Comparison of ENCODE assay signal across 16 cellular contexts in the genomic region with DNA sequence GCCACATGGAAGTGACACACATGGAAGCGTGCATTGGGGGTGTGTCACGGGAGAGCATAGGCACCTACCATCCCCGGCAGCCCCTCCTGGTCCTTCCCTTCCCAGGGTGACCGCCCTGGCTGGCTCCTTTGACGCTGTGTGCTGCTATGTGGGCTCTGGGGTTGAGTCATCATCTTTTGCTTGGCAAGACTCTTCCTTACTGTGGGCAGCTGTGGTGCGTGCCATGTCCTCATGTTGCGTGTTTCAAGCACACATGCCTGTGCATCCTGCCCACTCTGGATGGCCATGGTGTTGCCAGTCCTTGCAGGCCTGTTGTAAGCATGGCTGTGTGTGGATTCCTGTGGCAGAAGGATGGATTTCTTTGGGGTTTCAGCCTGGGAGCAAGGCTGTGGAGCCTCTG. TPM values are rescaled to one million over a fixed set of nuclear protein-coding genes. Genes with fewer than 3 reads are reported as not detected.
DNase-seq lines count a peak whose midpoint lies in the region; TF ChIP-seq lines count a peak whose summit lies in the region.
"Had no signal": no experiment of that assay in that cellular context is flagged by ENCODE, and none has a peak within 500 bp of the region (broad histone marks: within the 10 kb centered on the region; RNA-seq: fewer than 3 reads in every experiment).

No MANE protein-coding gene starts in this region.

- TF ChIP-seq CTCF in fibroblast of the aortic adventitia (IDR thresholded peaks at IDR 0.05; ENCODE audit: insufficient read depth, low read length) = no peak

- H3K4me3 ChIP-seq in fibroblast of the aortic adventitia (ENCODE audit: low read depth, low read length) = no peak overlapping the region
- H3K4me3 ChIP-seq: lung, sigmoid colon, transverse colon had no signal

- DNase-seq in GM04503 (ENCODE audit: low read depth) = peak; percentile 51
- DNase-seq in astrocyte of the hippocampus (ENCODE audit: low read depth, low spot score) = peak; percentile 71
- DNase-seq in fibroblast of the aortic adventitia (ENCODE audit: low read depth) = peak; percentile 41
- peak; percentile 40 for DNase-seq in superior temporal gyrus (ENCODE audit: extremely low spot score)
- no peak for DNase-seq in NCI-H526 treated with DMSO at 0.1 percent for 48 hours (lab: John Stamatoyannopoulos, UW)
- no peak for DNase-seq in GF-D8 (lab: John Stamatoyannopoulos, UW)
- no peak for DNase-seq in stimulated activated CD4-positive, alpha-beta T cell treated with anti-CD3 and anti-CD28 coated beads, Interleukin-1b, Interleukin-23, amount 100 ng/mL, for 48 hours
- DNase-seq: activated CD4-positive, alpha-beta T cell treated with anti-CD3 and anti-CD28 coated beads for 4 hours; NCI-H1436 treated with DMSO at 0.1 percent for 48 hours; NCI-H2171; NCI-H748 treated with DMSO at 0.1 percent for 48 hours; SHP77; sigmoid colon; stimulated activated naive B cell treated with anti-CD40 and anti-IgM and Interleukin-4, amounts not matched to agents 10 μg/mL and 1 μg/mL and 100 μg/mL, for 72 hours; transverse colon had no signal

RNA-seq across cellular contexts. Expression of a gene that starts 14.0 kb away (rescaled TPM):
- 38.4 and 62.4 TPM in 2 replicates for total RNA-seq in fibroblast of the aortic adventitia (ENCODE audit: low replicate concordance)

Comparison
In these comparisons a context has a peak if more than half of its experiments do, and no peak if none do; other contexts are left out.
1. DNase-seq: peak in GM04503 (single experiment), astrocyte of the hippocampus (single experiment), fibroblast of the aortic adventitia (single experiment) and superior temporal gyrus (single experiment); none in NCI-H526 treated with DMSO at 0.1 percent for 48 hours (single experiment), GF-D8 (single experiment) and stimulated activated CD4-positive, alpha-beta T cell treated with anti-CD3 and anti-CD28 coated beads, Interleukin-1b, Interleukin-23, amount 100 ng/mL, for 48 hours (single experiment).